ENCODE assay signal across 22 cellular contexts in the genomic region with DNA sequence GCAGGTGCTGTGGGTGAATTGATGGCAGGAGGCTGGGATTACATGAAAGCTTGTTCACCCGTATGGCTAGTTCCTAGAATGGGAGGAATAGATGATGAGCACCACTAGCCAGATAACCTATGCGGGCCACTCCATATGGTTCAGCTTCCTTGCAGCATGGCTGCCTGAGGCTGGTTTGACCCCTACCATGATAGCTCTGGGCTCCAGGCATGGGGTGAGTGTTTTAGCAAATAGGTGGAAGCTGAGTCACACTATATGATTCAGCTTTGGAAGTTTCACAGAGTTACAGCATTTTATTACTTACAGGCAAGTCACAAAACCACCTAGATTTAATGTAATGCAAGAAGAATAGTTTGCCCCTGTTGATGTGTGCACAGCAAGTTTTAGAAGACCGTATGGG.
A peak's percentile ranks its signal among the peaks of the same experiment; 100 is the strongest.
DNase-seq lines count a peak whose midpoint lies in the region; ATAC-seq and TF ChIP-seq lines count a peak whose summit lies in the region.
"Had no signal": no experiment of that assay in that cellular context is flagged by ENCODE, and none has a peak within 500 bp of the region (broad histone marks: within the 10 kb centered on the region; RNA-seq: fewer than 3 reads in every experiment).

No MANE protein-coding gene starts in this region.

- no peaks in the 10 kb centered on the region for H3K27me3 ChIP-seq in kidney epithelial cell (ENCODE audit: control insufficient read depth, insufficient read depth, low read length)
- H3K27me3 ChIP-seq: neutrophil had no signal

- ATAC-seq in GM18870 (IDR thresholded peaks at IDR 0.05; ENCODE audit: unreplicated experiment) = no peak
- no peak for ATAC-seq in HG02852 (IDR thresholded peaks at IDR 0.05; ENCODE audit: unreplicated experiment)
- ATAC-seq: stimulated activated memory B cell treated with anti-CD40 and anti-IgM and Interleukin-4, amounts not matched to agents 10 μg/mL and 1 μg/mL and 100 μg/mL, for 72 hours had no signal

- peak; percentile 16 for DNase-seq in DMS53 treated with DMSO at 0.1 percent for 48 hours (lab: John Stamatoyannopoulos, UW; ENCODE audit: unreplicated experiment)
- peak; percentile 16 for DNase-seq in LoVo (ENCODE audit: low spot score)
- peak; percentile 45 for DNase-seq in astrocyte of the cerebellum (ENCODE audit: low read depth)
- peak; percentile 32 for DNase-seq in kidney epithelial cell (ENCODE audit: low read depth)
- no peak for DNase-seq in NCI-H748 treated with DMSO at 0.1 percent for 48 hours (lab: John Stamatoyannopoulos, UW)
- DNase-seq in NCI-H1930 (lab: John Stamatoyannopoulos, UW) = no peak
- DNase-seq: activated CD4-positive, alpha-beta T cell treated with anti-CD3 and anti-CD28 coated beads, Interleukin-2, amount 50 U/mL, for 4 hours; activated naive CD8-positive, alpha-beta T cell treated with anti-CD3 and anti-CD28 coated beads, Interleukin-2, amount 10 ng/mL, durations not matched to agents 7 days and 5 days; activated T-cell treated with anti-CD3 and anti-CD28 coated beads, Interleukin-2, amount 50 U/mL, for 24 hours; COR-L47; endodermal cell; GF-D8; HFFc6; KBM-7; NCI-H1417 treated with DMSO at 0.1 percent for 48 hours; NCI-H446; small intestine had no signal

- TF ChIP-seq CTCF in astrocyte of the cerebellum (IDR thresholded peaks at IDR 0.05; ENCODE audit: low read depth, low read length, missing control alignments) = no peak
- no peak for TF ChIP-seq CTCF in kidney epithelial cell (IDR thresholded peaks at IDR 0.05; ENCODE audit: insufficient read depth, low read length, poor library complexity, severe bottlenecking)

- in situ Hi-C loops in astrocyte of the cerebellum (cut with HindIII; ENCODE audit: low sequenced_read_pairs) = no loop called here

- H3K4me3 ChIP-seq in astrocyte of the cerebellum (ENCODE audit: low read depth, low read length) (no peak overlapping the region), kidney epithelial cell (ENCODE audit: low read depth, low read length) (no peak overlapping the region)
- H3K4me3 ChIP-seq: SK-N-MC had no signal

- no peaks in the 10 kb centered on the region for H3K36me3 ChIP-seq in kidney epithelial cell (ENCODE audit: control insufficient read depth, insufficient read depth, low read length)
- H3K36me3 ChIP-seq: neutrophil had no signal

Comparison
In these comparisons a context has a peak if more than half of its experiments do, and no peak if none do; other contexts are left out.
1. DNase-seq: peak in DMS53 treated with DMSO at 0.1 percent for 48 hours (single experiment), LoVo (single experiment), astrocyte of the cerebellum (single experiment) and kidney epithelial cell (single experiment); none in NCI-H748 treated with DMSO at 0.1 percent for 48 hours (single experiment) and NCI-H1930 (0 of 2).